Comparison of ENCODE assay signal across 19 cellular contexts in genomic region chr9:20353529-20353928, GRCh38.
A peak's percentile ranks its signal among the peaks of the same experiment; 100 is the strongest.
DNase-seq lines count a peak whose midpoint lies in the region; ATAC-seq, FAIRE-seq and TF ChIP-seq lines count a peak whose summit lies in the region.
"Had no signal": no experiment of that assay in that cellular context is flagged by ENCODE, and none has a peak within 500 bp of the region (broad histone marks: within the 10 kb centered on the region; RNA-seq: fewer than 3 reads in every experiment).

No MANE protein-coding gene starts in this region.

- H3K4me3 Mint-ChIP-seq in Calu3 (ENCODE audit: low read depth, unreplicated experiment) = no peak overlapping the region
- H3K4me3 Mint-ChIP-seq: brain, IgD-negative memory B cell had no signal

- POLR2A ChIA-PET in RWPE1 (lab: Yijun Ruan, JAX; ENCODE audit: low non-redundant PET) = no interaction called here

- ATAC-seq in GM21515 (IDR thresholded peaks at IDR 0.05; ENCODE audit: unreplicated experiment) (peak; percentile 45), HG03432 (IDR thresholded peaks at IDR 0.05; ENCODE audit: unreplicated experiment) (peak; percentile 46), HG03520 (IDR thresholded peaks at IDR 0.05; ENCODE audit: unreplicated experiment) (no peak)
- ATAC-seq: left colon, SK-N-SH treated with all-trans-retinoic acid at 6 μM for 48 hours had no signal

- no peak overlapping the region for H3K27ac Mint-ChIP-seq in Calu3 (ENCODE audit: unreplicated experiment)
- H3K27ac Mint-ChIP-seq: IgD-negative memory B cell had no signal

- no peak overlapping the region for H3K27ac ChIP-seq in RWPE1
- H3K27ac ChIP-seq: PC-9, VCaP had no signal

- peak; percentile 47 for FAIRE-seq in GM18507 (lab: Jason Lieb, UNC)
- FAIRE-seq: D721Med had no signal

- H3K36me3 Mint-ChIP-seq in Calu3 (ENCODE audit: insufficient read depth, unreplicated experiment) = peaks cover 9% of the 10 kb centered on the region
- H3K36me3 Mint-ChIP-seq: IgD-negative memory B cell had no signal

- H3K4me1 Mint-ChIP-seq in Calu3 (ENCODE audit: low read depth, unreplicated experiment) = peaks cover 21% of the 10 kb centered on the region

- H3K27me3 Mint-ChIP-seq in Calu3 (ENCODE audit: unreplicated experiment) = no peaks in the 10 kb centered on the region
- H3K27me3 Mint-ChIP-seq: brain, IgD-negative memory B cell had no signal

- TF ChIP-seq CTCF in Calu3 (IDR thresholded peaks at IDR 0.05; ENCODE audit: unreplicated experiment) (no peak), RWPE1 (conservative IDR thresholded peaks at IDR 0.05; ENCODE audit: low read depth) (no peak)

- CTCF ChIA-PET in Calu3 (lab: Charles Lee) = no interaction called here
- CTCF ChIA-PET in RWPE1 (lab: Yijun Ruan, JAX) = interaction anchor here (0.5 to 0.7 kb wide), 3 partner anchors 12 to 751 kb away, joined by 3 read pairs; no protein-coding TSS in a partner anchor

- intact Hi-C loops in Calu3 (cut with micrococcal nuclease; ENCODE audit: unreplicated experiment) = loop anchor here (10.0 kb wide), 2 partner anchors 331 to 571 kb away; partner anchors contain the start of gene FOCAD

- no TSS peak for BruUV-seq in Calu3 (replicated peaks; lab: Mats Ljungman, UMichigan)

- H3K9me3 Mint-ChIP-seq in Calu3 (ENCODE audit: low read depth, unreplicated experiment) = no peaks in the 10 kb centered on the region
- H3K9me3 Mint-ChIP-seq: brain, IgD-negative memory B cell had no signal

- DNase-seq in GM18507 (ENCODE audit: extremely low spot score, insufficient read length, low read depth) (no peak), kidney tubule cell (ENCODE audit: low spot score) (peak; percentile 3), NCI-H526 (lab: John Stamatoyannopoulos, UW) (no peak), Calu3 (no peak), RWPE1 (ENCODE audit: low spot score) (no peak)
- DNase-seq: activated effector memory CD4-positive, alpha-beta T cell treated with Interleukin-2 at 50 U/mL for 16 hours; left colon; NCI-H1105; NCI-H446 treated with DMSO at 0.1 percent for 48 hours; stimulated activated naive CD4-positive, alpha-beta T cell treated with Interleukin-2 at 50 U/mL for 16 hours had no signal
